1 cellular context compared by ENCODE assay signal in the genomic region with DNA sequence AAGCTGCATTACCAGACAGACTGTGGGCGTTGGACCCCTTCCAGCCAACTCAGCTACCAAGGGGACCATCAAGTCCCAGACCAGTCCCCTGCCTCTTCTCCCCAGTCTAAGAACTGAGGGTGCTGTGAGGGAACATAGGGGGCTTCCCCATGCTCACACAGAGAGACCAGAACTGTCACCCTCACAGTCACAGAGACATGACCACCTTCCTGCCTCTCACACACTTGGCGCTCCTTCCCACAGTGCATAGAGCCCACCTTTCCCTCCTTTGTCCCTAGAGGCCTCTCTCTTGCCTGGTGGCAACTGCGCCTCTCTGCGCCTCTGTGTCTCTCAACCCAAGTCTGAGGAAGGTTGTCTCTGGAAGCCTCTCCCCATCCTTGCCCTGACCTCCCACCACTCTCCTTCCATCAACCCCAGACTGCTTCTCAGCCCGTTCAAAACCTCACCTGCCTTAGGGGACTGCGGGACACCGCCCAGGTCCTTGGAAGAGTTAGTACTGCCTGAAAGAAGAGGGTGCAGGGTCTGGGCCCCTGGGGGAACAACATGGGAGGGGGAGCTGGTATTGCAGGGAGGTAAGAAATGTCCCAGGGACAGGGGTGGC.
TF ChIP-seq lines count a peak whose summit lies in the region.

No MANE protein-coding gene starts in this region.

TF ChIP-seq in GM23338, 12 proteins besides CTCF, POLR2A, EP300 and RAD21 (continued from another document):
- TF ChIP-seq, protein P1, sequence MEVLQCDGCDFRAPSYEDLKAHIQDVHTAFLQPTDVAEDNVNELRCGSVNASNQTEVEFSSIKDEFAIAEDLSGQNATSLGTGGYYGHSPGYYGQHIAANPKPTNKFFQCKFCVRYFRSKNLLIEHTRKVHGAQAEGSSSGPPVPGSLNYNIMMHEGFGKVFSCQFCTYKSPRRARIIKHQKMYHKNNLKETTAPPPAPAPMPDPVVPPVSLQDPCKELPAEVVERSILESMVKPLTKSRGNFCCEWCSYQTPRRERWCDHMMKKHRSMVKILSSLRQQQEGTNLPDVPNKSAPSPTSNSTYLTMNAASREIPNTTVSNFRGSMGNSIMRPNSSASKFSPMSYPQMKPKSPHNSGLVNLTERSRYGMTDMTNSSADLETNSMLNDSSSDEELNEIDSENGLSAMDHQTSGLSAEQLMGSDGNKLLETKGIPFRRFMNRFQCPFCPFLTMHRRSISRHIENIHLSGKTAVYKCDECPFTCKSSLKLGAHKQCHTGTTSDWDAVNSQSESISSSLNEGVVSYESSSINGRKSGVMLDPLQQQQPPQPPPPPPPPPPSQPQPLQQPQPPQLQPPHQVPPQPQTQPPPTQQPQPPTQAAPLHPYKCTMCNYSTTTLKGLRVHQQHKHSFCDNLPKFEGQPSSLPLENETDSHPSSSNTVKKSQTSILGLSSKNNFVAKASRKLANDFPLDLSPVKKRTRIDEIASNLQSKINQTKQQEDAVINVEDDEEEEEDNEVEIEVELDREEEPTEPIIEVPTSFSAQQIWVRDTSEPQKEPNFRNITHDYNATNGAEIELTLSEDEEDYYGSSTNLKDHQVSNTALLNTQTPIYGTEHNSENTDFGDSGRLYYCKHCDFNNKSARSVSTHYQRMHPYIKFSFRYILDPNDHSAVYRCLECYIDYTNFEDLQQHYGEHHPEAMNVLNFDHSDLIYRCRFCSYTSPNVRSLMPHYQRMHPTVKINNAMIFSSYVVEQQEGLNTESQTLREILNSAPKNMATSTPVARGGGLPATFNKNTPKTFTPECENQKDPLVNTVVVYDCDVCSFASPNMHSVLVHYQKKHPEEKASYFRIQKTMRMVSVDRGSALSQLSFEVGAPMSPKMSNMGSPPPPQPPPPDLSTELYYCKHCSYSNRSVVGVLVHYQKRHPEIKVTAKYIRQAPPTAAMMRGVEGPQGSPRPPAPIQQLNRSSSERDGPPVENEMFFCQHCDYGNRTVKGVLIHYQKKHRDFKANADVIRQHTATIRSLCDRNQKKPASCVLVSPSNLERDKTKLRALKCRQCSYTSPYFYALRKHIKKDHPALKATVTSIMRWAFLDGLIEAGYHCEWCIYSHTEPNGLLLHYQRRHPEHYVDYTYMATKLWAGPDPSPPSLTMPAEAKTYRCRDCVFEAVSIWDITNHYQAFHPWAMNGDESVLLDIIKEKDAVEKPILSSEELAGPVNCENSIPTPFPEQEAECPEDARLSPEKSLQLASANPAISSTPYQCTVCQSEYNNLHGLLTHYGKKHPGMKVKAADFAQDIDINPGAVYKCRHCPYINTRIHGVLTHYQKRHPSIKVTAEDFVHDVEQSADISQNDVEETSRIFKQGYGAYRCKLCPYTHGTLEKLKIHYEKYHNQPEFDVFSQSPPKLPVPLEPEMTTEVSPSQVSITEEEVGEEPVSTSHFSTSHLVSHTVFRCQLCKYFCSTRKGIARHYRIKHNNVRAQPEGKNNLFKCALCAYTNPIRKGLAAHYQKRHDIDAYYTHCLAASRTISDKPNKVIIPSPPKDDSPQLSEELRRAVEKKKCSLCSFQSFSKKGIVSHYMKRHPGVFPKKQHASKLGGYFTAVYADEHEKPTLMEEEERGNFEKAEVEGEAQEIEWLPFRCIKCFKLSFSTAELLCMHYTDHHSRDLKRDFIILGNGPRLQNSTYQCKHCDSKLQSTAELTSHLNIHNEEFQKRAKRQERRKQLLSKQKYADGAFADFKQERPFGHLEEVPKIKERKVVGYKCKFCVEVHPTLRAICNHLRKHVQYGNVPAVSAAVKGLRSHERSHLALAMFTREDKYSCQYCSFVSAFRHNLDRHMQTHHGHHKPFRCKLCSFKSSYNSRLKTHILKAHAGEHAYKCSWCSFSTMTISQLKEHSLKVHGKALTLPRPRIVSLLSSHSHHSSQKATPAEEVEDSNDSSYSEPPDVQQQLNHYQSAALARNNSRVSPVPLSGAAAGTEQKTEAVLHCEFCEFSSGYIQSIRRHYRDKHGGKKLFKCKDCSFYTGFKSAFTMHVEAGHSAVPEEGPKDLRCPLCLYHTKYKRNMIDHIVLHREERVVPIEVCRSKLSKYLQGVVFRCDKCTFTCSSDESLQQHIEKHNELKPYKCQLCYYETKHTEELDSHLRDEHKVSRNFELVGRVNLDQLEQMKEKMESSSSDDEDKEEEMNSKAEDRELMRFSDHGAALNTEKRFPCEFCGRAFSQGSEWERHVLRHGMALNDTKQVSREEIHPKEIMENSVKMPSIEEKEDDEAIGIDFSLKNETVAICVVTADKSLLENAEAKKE (CRISPR knock-in tag; IDR thresholded peaks at IDR 0.05) = no peak
- TF ChIP-seq, protein P2, sequence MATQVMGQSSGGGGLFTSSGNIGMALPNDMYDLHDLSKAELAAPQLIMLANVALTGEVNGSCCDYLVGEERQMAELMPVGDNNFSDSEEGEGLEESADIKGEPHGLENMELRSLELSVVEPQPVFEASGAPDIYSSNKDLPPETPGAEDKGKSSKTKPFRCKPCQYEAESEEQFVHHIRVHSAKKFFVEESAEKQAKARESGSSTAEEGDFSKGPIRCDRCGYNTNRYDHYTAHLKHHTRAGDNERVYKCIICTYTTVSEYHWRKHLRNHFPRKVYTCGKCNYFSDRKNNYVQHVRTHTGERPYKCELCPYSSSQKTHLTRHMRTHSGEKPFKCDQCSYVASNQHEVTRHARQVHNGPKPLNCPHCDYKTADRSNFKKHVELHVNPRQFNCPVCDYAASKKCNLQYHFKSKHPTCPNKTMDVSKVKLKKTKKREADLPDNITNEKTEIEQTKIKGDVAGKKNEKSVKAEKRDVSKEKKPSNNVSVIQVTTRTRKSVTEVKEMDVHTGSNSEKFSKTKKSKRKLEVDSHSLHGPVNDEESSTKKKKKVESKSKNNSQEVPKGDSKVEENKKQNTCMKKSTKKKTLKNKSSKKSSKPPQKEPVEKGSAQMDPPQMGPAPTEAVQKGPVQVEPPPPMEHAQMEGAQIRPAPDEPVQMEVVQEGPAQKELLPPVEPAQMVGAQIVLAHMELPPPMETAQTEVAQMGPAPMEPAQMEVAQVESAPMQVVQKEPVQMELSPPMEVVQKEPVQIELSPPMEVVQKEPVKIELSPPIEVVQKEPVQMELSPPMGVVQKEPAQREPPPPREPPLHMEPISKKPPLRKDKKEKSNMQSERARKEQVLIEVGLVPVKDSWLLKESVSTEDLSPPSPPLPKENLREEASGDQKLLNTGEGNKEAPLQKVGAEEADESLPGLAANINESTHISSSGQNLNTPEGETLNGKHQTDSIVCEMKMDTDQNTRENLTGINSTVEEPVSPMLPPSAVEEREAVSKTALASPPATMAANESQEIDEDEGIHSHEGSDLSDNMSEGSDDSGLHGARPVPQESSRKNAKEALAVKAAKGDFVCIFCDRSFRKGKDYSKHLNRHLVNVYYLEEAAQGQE (IDR thresholded peaks at IDR 0.05; ENCODE audit: unreplicated experiment) = no peak
- no peak for TF ChIP-seq ZNF114 (CRISPR knock-in tag; IDR thresholded peaks at IDR 0.05)
